Comparison of ENCODE assay signal across 1 cellular context in the genomic region with DNA sequence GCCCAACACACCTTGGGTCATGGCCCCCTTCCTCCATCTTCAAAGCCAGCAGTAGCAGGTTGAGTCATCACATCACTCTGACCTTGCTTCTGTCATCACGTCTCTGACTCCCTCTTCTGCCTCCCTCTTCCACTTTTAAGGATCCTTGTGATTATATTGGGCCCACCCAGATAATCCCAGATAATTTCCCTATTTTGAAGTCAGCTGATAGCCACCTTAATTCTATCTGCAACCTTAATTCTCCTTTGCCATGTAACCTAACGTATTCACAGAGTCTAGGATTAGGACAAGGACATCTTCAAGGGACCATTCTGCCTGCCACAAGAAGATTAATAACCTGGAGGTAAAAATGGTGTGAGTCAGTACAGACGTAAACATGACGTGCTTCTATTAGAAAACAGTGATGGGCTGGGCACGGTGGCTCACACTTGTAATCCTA.
TF ChIP-seq lines count a peak whose summit lies in the region.

No MANE protein-coding gene starts in this region.

TF ChIP-seq in HEK293, 187 proteins besides CTCF, POLR2A, EP300 and RAD21 (continued from another document and continues in another):
- TF ChIP-seq, protein P1, sequence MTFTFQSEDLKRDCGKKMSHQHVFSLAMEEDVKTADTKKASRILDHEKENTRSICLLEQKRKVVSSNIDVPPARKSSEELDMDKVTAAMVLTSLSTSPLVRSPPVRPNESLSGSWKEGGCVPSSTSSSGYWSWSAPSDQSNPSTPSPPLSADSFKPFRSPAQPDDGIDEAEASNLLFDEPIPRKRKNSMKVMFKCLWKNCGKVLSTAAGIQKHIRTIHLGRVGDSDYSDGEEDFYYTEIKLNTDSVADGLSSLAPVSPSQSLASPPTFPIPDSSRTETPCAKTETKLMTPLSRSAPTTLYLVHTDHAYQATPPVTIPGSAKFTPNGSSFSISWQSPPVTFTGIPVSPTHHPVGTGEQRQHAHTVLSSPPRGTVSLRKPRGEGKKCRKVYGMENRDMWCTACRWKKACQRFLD (tag by site-specific recombination; IDR thresholded peaks at IDR 0.05) = no peak
- no peak for TF ChIP-seq ZFP3 (tag by site-specific recombination; IDR thresholded peaks at IDR 0.05; ENCODE audit: low read depth)
- TF ChIP-seq ZNF311 (tag by site-specific recombination; IDR thresholded peaks at IDR 0.05; ENCODE audit: borderline replicate concordance) = no peak
- TF ChIP-seq ZNF473 (tag by site-specific recombination; IDR thresholded peaks at IDR 0.05) = no peak
- TF ChIP-seq, protein P2, sequence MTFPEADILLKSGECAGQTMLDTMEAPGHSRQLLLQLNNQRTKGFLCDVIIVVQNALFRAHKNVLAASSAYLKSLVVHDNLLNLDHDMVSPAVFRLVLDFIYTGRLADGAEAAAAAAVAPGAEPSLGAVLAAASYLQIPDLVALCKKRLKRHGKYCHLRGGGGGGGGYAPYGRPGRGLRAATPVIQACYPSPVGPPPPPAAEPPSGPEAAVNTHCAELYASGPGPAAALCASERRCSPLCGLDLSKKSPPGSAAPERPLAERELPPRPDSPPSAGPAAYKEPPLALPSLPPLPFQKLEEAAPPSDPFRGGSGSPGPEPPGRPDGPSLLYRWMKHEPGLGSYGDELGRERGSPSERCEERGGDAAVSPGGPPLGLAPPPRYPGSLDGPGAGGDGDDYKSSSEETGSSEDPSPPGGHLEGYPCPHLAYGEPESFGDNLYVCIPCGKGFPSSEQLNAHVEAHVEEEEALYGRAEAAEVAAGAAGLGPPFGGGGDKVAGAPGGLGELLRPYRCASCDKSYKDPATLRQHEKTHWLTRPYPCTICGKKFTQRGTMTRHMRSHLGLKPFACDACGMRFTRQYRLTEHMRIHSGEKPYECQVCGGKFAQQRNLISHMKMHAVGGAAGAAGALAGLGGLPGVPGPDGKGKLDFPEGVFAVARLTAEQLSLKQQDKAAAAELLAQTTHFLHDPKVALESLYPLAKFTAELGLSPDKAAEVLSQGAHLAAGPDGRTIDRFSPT (tag by site-specific recombination; IDR thresholded peaks at IDR 0.05) = no peak
- TF ChIP-seq ZNF660 (tag by site-specific recombination; IDR thresholded peaks at IDR 0.05) = no peak
- no peak for TF ChIP-seq MYNN (tag by site-specific recombination; IDR thresholded peaks at IDR 0.05; ENCODE audit: borderline replicate concordance)
- TF ChIP-seq, protein P3, sequence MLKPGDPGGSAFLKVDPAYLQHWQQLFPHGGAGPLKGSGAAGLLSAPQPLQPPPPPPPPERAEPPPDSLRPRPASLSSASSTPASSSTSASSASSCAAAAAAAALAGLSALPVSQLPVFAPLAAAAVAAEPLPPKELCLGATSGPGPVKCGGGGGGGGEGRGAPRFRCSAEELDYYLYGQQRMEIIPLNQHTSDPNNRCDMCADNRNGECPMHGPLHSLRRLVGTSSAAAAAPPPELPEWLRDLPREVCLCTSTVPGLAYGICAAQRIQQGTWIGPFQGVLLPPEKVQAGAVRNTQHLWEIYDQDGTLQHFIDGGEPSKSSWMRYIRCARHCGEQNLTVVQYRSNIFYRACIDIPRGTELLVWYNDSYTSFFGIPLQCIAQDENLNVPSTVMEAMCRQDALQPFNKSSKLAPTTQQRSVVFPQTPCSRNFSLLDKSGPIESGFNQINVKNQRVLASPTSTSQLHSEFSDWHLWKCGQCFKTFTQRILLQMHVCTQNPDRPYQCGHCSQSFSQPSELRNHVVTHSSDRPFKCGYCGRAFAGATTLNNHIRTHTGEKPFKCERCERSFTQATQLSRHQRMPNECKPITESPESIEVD (tag by site-specific recombination; IDR thresholded peaks at IDR 0.05) = no peak
- peak; percentile 53 for TF ChIP-seq ZFP69B (tag by site-specific recombination; IDR thresholded peaks at IDR 0.05)
- no peak for TF ChIP-seq ZNF140 (tag by site-specific recombination; IDR thresholded peaks at IDR 0.05)
- TF ChIP-seq ZBTB8A (tag by site-specific recombination; IDR thresholded peaks at IDR 0.05) = no peak
- no peak; the same call in 1 of the 2 replicates for TF ChIP-seq BCL11A (tag by site-specific recombination; IDR thresholded peaks at IDR 0.05; ENCODE audit: low read depth)
- no peak for TF ChIP-seq ZNF184 (tag by site-specific recombination; IDR thresholded peaks at IDR 0.05)
- TF ChIP-seq, protein P4, sequence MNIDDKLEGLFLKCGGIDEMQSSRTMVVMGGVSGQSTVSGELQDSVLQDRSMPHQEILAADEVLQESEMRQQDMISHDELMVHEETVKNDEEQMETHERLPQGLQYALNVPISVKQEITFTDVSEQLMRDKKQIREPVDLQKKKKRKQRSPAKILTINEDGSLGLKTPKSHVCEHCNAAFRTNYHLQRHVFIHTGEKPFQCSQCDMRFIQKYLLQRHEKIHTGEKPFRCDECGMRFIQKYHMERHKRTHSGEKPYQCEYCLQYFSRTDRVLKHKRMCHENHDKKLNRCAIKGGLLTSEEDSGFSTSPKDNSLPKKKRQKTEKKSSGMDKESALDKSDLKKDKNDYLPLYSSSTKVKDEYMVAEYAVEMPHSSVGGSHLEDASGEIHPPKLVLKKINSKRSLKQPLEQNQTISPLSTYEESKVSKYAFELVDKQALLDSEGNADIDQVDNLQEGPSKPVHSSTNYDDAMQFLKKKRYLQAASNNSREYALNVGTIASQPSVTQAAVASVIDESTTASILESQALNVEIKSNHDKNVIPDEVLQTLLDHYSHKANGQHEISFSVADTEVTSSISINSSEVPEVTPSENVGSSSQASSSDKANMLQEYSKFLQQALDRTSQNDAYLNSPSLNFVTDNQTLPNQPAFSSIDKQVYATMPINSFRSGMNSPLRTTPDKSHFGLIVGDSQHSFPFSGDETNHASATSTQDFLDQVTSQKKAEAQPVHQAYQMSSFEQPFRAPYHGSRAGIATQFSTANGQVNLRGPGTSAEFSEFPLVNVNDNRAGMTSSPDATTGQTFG (tag by site-specific recombination; IDR thresholded peaks at IDR 0.05; ENCODE audit: borderline replicate concordance) = no peak
- no peak for TF ChIP-seq REPIN1 (tag by site-specific recombination; IDR thresholded peaks at IDR 0.05; ENCODE audit: low read depth)
- TF ChIP-seq ZNF341 (tag by site-specific recombination; IDR thresholded peaks at IDR 0.05; ENCODE audit: low read depth) = no peak
- TF ChIP-seq ZNF776 (tag by site-specific recombination; IDR thresholded peaks at IDR 0.05; ENCODE audit: borderline replicate concordance) = no peak
- 0 out of 2 replicates have a peak, but pooled peaks have one; percentile 11 for TF ChIP-seq ZNF391 (tag by site-specific recombination; IDR thresholded peaks at IDR 0.05; ENCODE audit: borderline replicate concordance, low read depth)
- TF ChIP-seq ZNF248 (tag by site-specific recombination; IDR thresholded peaks at IDR 0.05) = no peak
- TF ChIP-seq, protein P5, sequence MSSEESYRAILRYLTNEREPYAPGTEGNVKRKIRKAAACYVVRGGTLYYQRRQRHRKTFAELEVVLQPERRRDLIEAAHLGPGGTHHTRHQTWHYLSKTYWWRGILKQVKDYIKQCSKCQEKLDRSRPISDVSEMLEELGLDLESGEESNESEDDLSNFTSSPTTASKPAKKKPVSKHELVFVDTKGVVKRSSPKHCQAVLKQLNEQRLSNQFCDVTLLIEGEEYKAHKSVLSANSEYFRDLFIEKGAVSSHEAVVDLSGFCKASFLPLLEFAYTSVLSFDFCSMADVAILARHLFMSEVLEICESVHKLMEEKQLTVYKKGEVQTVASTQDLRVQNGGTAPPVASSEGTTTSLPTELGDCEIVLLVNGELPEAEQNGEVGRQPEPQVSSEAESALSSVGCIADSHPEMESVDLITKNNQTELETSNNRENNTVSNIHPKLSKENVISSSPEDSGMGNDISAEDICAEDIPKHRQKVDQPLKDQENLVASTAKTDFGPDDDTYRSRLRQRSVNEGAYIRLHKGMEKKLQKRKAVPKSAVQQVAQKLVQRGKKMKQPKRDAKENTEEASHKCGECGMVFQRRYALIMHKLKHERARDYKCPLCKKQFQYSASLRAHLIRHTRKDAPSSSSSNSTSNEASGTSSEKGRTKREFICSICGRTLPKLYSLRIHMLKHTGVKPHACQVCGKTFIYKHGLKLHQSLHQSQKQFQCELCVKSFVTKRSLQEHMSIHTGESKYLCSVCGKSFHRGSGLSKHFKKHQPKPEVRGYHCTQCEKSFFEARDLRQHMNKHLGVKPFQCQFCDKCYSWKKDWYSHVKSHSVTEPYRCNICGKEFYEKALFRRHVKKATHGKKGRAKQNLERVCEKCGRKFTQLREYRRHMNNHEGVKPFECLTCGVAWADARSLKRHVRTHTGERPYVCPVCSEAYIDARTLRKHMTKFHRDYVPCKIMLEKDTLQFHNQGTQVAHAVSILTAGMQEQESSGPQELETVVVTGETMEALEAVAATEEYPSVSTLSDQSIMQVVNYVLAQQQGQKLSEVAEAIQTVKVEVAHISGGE (tag by site-specific recombination; conservative IDR thresholded peaks at IDR 0.05; ENCODE audit: low read depth) = no peak
- TF ChIP-seq ZNF214 (tag by site-specific recombination; IDR thresholded peaks at IDR 0.05; ENCODE audit: borderline replicate concordance) = no peak
- TF ChIP-seq ZNF404 (tag by site-specific recombination; IDR thresholded peaks at IDR 0.05) = no peak
- no peak for TF ChIP-seq ZNF302 (tag by site-specific recombination; IDR thresholded peaks at IDR 0.05; ENCODE audit: low read depth)
- TF ChIP-seq, protein P6, sequence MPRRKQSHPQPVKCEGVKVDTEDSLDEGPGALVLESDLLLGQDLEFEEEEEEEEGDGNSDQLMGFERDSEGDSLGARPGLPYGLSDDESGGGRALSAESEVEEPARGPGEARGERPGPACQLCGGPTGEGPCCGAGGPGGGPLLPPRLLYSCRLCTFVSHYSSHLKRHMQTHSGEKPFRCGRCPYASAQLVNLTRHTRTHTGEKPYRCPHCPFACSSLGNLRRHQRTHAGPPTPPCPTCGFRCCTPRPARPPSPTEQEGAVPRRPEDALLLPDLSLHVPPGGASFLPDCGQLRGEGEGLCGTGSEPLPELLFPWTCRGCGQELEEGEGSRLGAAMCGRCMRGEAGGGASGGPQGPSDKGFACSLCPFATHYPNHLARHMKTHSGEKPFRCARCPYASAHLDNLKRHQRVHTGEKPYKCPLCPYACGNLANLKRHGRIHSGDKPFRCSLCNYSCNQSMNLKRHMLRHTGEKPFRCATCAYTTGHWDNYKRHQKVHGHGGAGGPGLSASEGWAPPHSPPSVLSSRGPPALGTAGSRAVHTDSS (tag by site-specific recombination; IDR thresholded peaks at IDR 0.05) = no peak
- no peak for TF ChIP-seq BCL11B (tag by site-specific recombination; IDR thresholded peaks at IDR 0.05; ENCODE audit: low read depth)
- no peak for TF ChIP-seq ZNF785 (tag by site-specific recombination; IDR thresholded peaks at IDR 0.05)
- peak; percentile 90 for TF ChIP-seq OSR2 (tag by site-specific recombination; IDR thresholded peaks at IDR 0.05)
- TF ChIP-seq, protein P7, sequence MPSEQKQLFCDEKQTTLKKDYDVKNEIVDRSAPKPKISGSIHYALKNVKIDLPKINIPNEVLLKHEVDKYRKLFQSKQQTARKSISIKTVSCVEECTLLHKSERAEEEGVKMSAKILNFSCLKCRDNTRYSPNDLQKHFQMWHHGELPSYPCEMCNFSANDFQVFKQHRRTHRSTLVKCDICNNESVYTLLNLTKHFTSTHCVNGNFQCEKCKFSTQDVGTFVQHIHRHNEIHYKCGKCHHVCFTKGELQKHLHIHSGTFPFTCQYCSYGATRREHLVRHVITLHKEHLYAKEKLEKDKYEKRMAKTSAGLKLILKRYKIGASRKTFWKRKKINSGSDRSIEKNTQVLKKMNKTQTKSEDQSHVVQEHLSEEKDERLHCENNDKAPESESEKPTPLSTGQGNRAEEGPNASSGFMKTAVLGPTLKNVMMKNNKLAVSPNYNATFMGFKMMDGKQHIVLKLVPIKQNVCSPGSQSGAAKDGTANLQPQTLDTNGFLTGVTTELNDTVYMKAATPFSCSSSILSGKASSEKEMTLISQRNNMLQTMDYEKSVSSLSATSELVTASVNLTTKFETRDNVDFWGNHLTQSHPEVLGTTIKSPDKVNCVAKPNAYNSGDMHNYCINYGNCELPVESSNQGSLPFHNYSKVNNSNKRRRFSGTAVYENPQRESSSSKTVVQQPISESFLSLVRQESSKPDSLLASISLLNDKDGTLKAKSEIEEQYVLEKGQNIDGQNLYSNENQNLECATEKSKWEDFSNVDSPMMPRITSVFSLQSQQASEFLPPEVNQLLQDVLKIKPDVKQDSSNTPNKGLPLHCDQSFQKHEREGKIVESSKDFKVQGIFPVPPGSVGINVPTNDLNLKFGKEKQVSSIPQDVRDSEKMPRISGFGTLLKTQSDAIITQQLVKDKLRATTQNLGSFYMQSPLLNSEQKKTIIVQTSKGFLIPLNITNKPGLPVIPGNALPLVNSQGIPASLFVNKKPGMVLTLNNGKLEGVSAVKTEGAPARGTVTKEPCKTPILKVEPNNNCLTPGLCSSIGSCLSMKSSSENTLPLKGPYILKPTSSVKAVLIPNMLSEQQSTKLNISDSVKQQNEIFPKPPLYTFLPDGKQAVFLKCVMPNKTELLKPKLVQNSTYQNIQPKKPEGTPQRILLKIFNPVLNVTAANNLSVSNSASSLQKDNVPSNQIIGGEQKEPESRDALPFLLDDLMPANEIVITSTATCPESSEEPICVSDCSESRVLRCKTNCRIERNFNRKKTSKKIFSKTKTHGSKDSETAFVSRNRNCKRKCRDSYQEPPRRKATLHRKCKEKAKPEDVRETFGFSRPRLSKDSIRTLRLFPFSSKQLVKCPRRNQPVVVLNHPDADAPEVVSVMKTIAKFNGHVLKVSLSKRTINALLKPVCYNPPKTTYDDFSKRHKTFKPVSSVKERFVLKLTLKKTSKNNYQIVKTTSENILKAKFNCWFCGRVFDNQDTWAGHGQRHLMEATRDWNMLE (tag by site-specific recombination; conservative IDR thresholded peaks at IDR 0.05; ENCODE audit: low read depth) = no peak
- TF ChIP-seq ZNF132 (tag by site-specific recombination; IDR thresholded peaks at IDR 0.05; ENCODE audit: borderline replicate concordance) = no peak
- TF ChIP-seq PRDM1 (tag by site-specific recombination; IDR thresholded peaks at IDR 0.05) = no peak
- TF ChIP-seq ZSCAN16 (tag by site-specific recombination; IDR thresholded peaks at IDR 0.05) = no peak
- no peak for TF ChIP-seq ZNF423 (tag by site-specific recombination; IDR thresholded peaks at IDR 0.05)
- TF ChIP-seq SALL2 (tag by site-specific recombination; IDR thresholded peaks at IDR 0.05; ENCODE audit: borderline replicate concordance) = no peak
- no peak for TF ChIP-seq RBAK (tag by site-specific recombination; IDR thresholded peaks at IDR 0.05)
- TF ChIP-seq SP2 (tag by site-specific recombination; IDR thresholded peaks at IDR 0.05) = peak; percentile 17; the same call in 1 of the 2 replicates
- TF ChIP-seq IKZF3 (tag by site-specific recombination; IDR thresholded peaks at IDR 0.05) = no peak
- TF ChIP-seq TRIM28 (IDR thresholded peaks at IDR 0.05; ENCODE audit: borderline replicate concordance, low read length) = no peak
- TF ChIP-seq ZNF529 (tag by site-specific recombination; IDR thresholded peaks at IDR 0.05; ENCODE audit: insufficient replicate concordance) = no peak
- no peak for TF ChIP-seq ZNF223 (tag by site-specific recombination; IDR thresholded peaks at IDR 0.05)
- no peak for TF ChIP-seq KLF9 (tag by site-specific recombination; IDR thresholded peaks at IDR 0.05; ENCODE audit: low read depth)
- no peak for TF ChIP-seq ZNF157 (tag by site-specific recombination; IDR thresholded peaks at IDR 0.05)
- TF ChIP-seq, protein P8, sequence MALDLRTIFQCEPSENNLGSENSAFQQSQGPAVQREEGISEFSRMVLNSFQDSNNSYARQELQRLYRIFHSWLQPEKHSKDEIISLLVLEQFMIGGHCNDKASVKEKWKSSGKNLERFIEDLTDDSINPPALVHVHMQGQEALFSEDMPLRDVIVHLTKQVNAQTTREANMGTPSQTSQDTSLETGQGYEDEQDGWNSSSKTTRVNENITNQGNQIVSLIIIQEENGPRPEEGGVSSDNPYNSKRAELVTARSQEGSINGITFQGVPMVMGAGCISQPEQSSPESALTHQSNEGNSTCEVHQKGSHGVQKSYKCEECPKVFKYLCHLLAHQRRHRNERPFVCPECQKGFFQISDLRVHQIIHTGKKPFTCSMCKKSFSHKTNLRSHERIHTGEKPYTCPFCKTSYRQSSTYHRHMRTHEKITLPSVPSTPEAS (tag by site-specific recombination; IDR thresholded peaks at IDR 0.05) = no peak
- no peak for TF ChIP-seq ZNF791 (tag by site-specific recombination; IDR thresholded peaks at IDR 0.05)
- no peak for TF ChIP-seq ZNF239 (tag by site-specific recombination; IDR thresholded peaks at IDR 0.05)
